Comparison of ENCODE assay signal across 8 cellular contexts in genomic region chr18:50297621-50298442, GRCh38. TPM values are rescaled to one million over a fixed set of nuclear protein-coding genes. Genes with fewer than 3 reads are reported as not detected.
A peak's percentile ranks its signal among the peaks of the same experiment; 100 is the strongest.
DNase-seq lines count a peak whose midpoint lies in the region; ATAC-seq and TF ChIP-seq lines count a peak whose summit lies in the region.

No MANE protein-coding gene starts in this region.

- H3K27ac ChIP-seq in AG04450 (ENCODE audit: low read depth, low read length) (no peak overlapping the region), esophagus squamous epithelium (no peak overlapping the region), mucosa of rectum (ENCODE audit: low read depth in 2 of 2, low read length in 2 of 2) (no peak overlapping the region)

- H3K4me3 ChIP-seq in AG04450 (ENCODE audit: low read depth, low read length) (peak overlapping the region; percentile 66), esophagus squamous epithelium (peak overlapping the region; percentile 16 to 62 (median 41)), mucosa of rectum (ENCODE audit: low read length in 2 of 2) (peak overlapping the region; percentile 67 to 79)

- ATAC-seq in GM18868 (IDR thresholded peaks at IDR 0.05; ENCODE audit: unreplicated experiment) (peak; percentile 100), HG03097 (IDR thresholded peaks at IDR 0.05; ENCODE audit: low FRiP score, unreplicated experiment) (peak; percentile 95)

- peak overlapping the region; percentile 26 to 41 for H3K9ac ChIP-seq in mucosa of rectum (ENCODE audit: low read depth in 1 of 2, low read length in 2 of 2)

- H3K36me3 ChIP-seq in esophagus squamous epithelium (no peaks in the 10 kb centered on the region), mucosa of rectum (ENCODE audit: control insufficient read depth in 2 of 2, insufficient read depth in 2 of 2, low read length in 2 of 2) (no peaks in the 10 kb centered on the region)

- CTCF ChIA-PET in AG04450 (lab: Charles Lee), result no interaction called here

- H3K27me3 ChIP-seq in AG04450 (ENCODE audit: control insufficient read depth, insufficient read depth, low read length), result peaks cover 26% of the 10 kb centered on the region
- peaks cover 0 to 44% (median 3%) of the 10 kb centered on the region in 4 donors for H3K27me3 ChIP-seq in esophagus squamous epithelium
- peaks cover 0 to 11% of the 10 kb centered on the region in 2 donors for H3K27me3 ChIP-seq in mucosa of rectum (ENCODE audit: control insufficient read depth in 2 of 2, insufficient read depth in 2 of 2, low read length in 2 of 2)

- no peak for TF ChIP-seq CTCF in AG04450 (IDR thresholded peaks at IDR 0.05; ENCODE audit: low read depth, low read length)
- no peak for TF ChIP-seq CTCF in esophagus squamous epithelium (IDR thresholded peaks at IDR 0.05)

- no peak for TF ChIP-seq POLR2A in esophagus squamous epithelium (IDR thresholded peaks at IDR 0.05)

- peaks cover 7 to 14% (median 11%) of the 10 kb centered on the region in 3 donors for H3K4me1 ChIP-seq in esophagus squamous epithelium
- peaks cover 0 to 3% of the 10 kb centered on the region in 2 donors for H3K4me1 ChIP-seq in mucosa of rectum (ENCODE audit: control insufficient read depth in 2 of 2, insufficient read depth in 2 of 2, low read length in 2 of 2)

- peaks cover 4% of the 10 kb centered on the region; the same call in 1 of the 2 replicates for H3K9me3 ChIP-seq in AG04450 (ENCODE audit: control insufficient read depth, insufficient read depth, low read length)
- H3K9me3 ChIP-seq in esophagus squamous epithelium, result no peaks in the 10 kb centered on the region
- H3K9me3 ChIP-seq in mucosa of rectum (ENCODE audit: control insufficient read depth in 2 of 2, low read length in 2 of 2), result no peaks in the 10 kb centered on the region

- DNase-seq in AG04450 (ENCODE audit: low read depth, low spot score) (no peak), NCI-H69 (lab: John Stamatoyannopoulos, UW) (peak; percentile 90), activated T-cell treated with anti-CD3 and anti-CD28 coated beads for 48 hours (ENCODE audit: low read depth) (peak; percentile 64), esophagus squamous epithelium (lab: John Stamatoyannopoulos, UW) (peak; percentile 32)
- DNase-seq in stimulated activated naive CD4-positive, alpha-beta T cell treated with Interleukin-2 at 50 U/mL for 16 hours (lab: John Stamatoyannopoulos, UW), result peak; percentile 45

- intact Hi-C loops in esophagus squamous epithelium (cut with DNase I), result no loop called here

- POLR2A ChIA-PET in AG04450 (lab: Yijun Ruan, JAX), result interaction anchor here (0.8 kb wide), 1 partner anchor 9 kb away, joined by 5 read pairs; no protein-coding TSS in a partner anchor

- 15 to 51% methylated on average over 5 to 19 of the region's 28 CpGs for WGBS in esophagus squamous epithelium, 2 donors

RNA-seq across cellular contexts. Expression of gene CXXC1, which starts 10.3 kb away (rescaled TPM):
- 23.6 and 24.5 TPM in 2 replicates for polyA plus RNA-seq in AG04450 (2011; rRNA removed)
- 18.5 and 19.5 TPM in 2 replicates for polyA minus RNA-seq in AG04450 (2011; rRNA and poly(A)+ RNA removed)
- total RNA-seq in esophagus squamous epithelium, result 10 to 100 TPM; 42.0 to 58.9 (median 53.9) TPM

RNA-seq across cellular contexts. Expression of gene MBD1, which starts 16.5 kb away (rescaled TPM):
- polyA plus RNA-seq in AG04450 (2011; rRNA removed), result 35.3 and 39.5 TPM in 2 replicates
- polyA minus RNA-seq in AG04450 (2011; rRNA and poly(A)+ RNA removed), result 39.2 and 51.3 TPM in 2 replicates
- total RNA-seq in esophagus squamous epithelium, result 10 to 100 TPM; 39.5 to 83.8 (median 61.0) TPM

RNA-seq across cellular contexts. Expression of gene CFAP53, which starts 31.5 kb away (rescaled TPM):
- 0.24 and 0.26 TPM in 2 replicates for polyA plus RNA-seq in AG04450 (2011; rRNA removed)
- 0.17 TPM in 1 of 2 replicates, not detected in the other for polyA minus RNA-seq in AG04450 (2011; rRNA and poly(A)+ RNA removed)
- total RNA-seq in esophagus squamous epithelium, result under 1 TPM in 1 of 4 donors, not detected in 3; 0.19 TPM
